Comparison of ENCODE assay signal across 3 cellular contexts in genomic region chr19:35169226-35169995, GRCh38.
A peak's percentile ranks its signal among the peaks of the same experiment; 100 is the strongest.
TF ChIP-seq lines count a peak whose summit lies in the region.

No MANE protein-coding gene starts in this region.

TF ChIP-seq in liver, 16 proteins besides CTCF, POLR2A, EP300 and RAD21:
- peak; percentile 9 to 25 for TF ChIP-seq RXRA (IDR thresholded peaks at IDR 0.05)
- no peak for TF ChIP-seq FOXA2 (IDR thresholded peaks at IDR 0.05)
- TF ChIP-seq SP1 (IDR thresholded peaks at IDR 0.05): no peak
- peak in 1 of 2 donors; percentile 5 for TF ChIP-seq HNF4A (conservative IDR thresholded peaks at IDR 0.05)

TF ChIP-seq in HepG2, 621 proteins besides CTCF, POLR2A, EP300 and RAD21:
- no peak for TF ChIP-seq MIXL1 (CRISPR knock-in tag; IDR thresholded peaks at IDR 0.05)
- no peak for TF ChIP-seq AHR (CRISPR knock-in tag; IDR thresholded peaks at IDR 0.05)
- TF ChIP-seq SIX1 (CRISPR knock-in tag; IDR thresholded peaks at IDR 0.05; ENCODE audit: borderline replicate concordance): no peak
- TF ChIP-seq HOXA9 (CRISPR knock-in tag; IDR thresholded peaks at IDR 0.05; ENCODE audit: borderline replicate concordance): no peak
- TF ChIP-seq ZNF362 (CRISPR knock-in tag; IDR thresholded peaks at IDR 0.05; ENCODE audit: borderline replicate concordance): no peak
- no peak for TF ChIP-seq KAT8 (CRISPR knock-in tag; IDR thresholded peaks at IDR 0.05)
- no peak for TF ChIP-seq ZNF761 (CRISPR knock-in tag; conservative IDR thresholded peaks at IDR 0.05)
- no peak for TF ChIP-seq YEATS2 (CRISPR knock-in tag; IDR thresholded peaks at IDR 0.05; ENCODE audit: borderline replicate concordance)
- TF ChIP-seq HNRNPLL (IDR thresholded peaks at IDR 0.05; ENCODE audit: low read depth, low read length, poor library complexity, severe bottlenecking): no peak

TF ChIP-seq in GM12891, 5 proteins besides CTCF, POLR2A, EP300 and RAD21:
- no peak for TF ChIP-seq TAF1 (IDR thresholded peaks at IDR 0.05; ENCODE audit: low read depth, low read length)
- no peak for TF ChIP-seq POLR2AphosphoS5 (IDR thresholded peaks at IDR 0.05; ENCODE audit: low read depth, low read length)
- TF ChIP-seq SPI1 (IDR thresholded peaks at IDR 0.05; ENCODE audit: low read depth, low read length): no peak
- no peak for TF ChIP-seq POU2F2 (IDR thresholded peaks at IDR 0.05; ENCODE audit: low read depth, low read length)
- no peak for TF ChIP-seq PAX5 (IDR thresholded peaks at IDR 0.05; ENCODE audit: insufficient read depth, low read length, severe bottlenecking)
